Comparison of ENCODE assay signal across 39 cellular contexts in the genomic region with DNA sequence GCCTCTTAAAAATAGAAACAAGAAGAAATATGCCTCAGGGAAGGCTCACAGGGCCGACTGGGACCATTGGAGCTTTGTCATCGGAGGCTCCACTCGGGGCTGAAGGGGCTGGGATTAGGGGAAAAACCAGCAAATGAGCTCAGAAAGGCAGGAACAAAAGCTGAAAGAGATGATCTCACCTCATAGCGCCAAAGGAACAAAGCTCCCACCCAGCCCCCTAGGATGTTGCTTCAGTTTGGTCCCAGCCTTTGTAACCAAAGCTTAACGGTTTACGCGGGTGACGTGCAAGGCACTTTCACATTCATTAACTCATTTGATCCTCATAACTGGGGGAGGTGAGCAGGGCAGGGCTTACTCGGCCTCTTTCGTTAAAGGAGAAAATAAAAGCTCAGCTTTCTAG.
"Had no signal": no experiment of that assay in that cellular context is flagged by ENCODE, and none has a peak within 500 bp of the region (broad histone marks: within the 10 kb centered on the region; RNA-seq: fewer than 3 reads in every experiment).

No MANE protein-coding gene starts in this region.

- H3K36me3 Mint-ChIP-seq: activated naive CD4-positive, alpha-beta T cell treated with anti-CD3 and anti-CD28 coated beads, Interleukin-2, amount 50 U/mL, for 72 hours; T-cell had no signal

- H3K4me2 ChIP-seq: PC-9 had no signal

- H3K4me3 ChIP-seq: cardiac muscle cell, MG63, PC-9 had no signal

- H3K9me3 Mint-ChIP-seq: activated T-cell treated with anti-CD3 and anti-CD28 coated beads, Interleukin-2, amount 50 U/mL, for 4 hours; activated T-helper 1 cell treated with anti-CD3 and anti-CD28 coated beads, Interleukin-12 subunit alpha, Interleukin-12 subunit beta, Interleukin-2, Interleukin-4 antibody, amounts not matched to agents 30 ng/mL and 10 ng/mL and 1 ng/mL, durations not matched to agents 14 hours and 24 hours and 36 hours had no signal

- H3K27ac Mint-ChIP-seq: activated B cell treated with CpG ODN at 0.5 μM for 24 hours; activated CD4-positive, alpha-beta memory T cell treated with anti-CD3 and anti-CD28 coated beads for 36 hours; activated naive CD4-positive, alpha-beta T cell treated with anti-CD3 and anti-CD28 coated beads for 36 hours; activated naive CD4-positive, alpha-beta T cell treated with anti-CD3 and anti-CD28 coated beads, Interleukin-2, amount 50 U/mL, for 72 hours; activated naive CD8-positive, alpha-beta T cell treated with anti-CD3 and anti-CD28 coated beads, Interleukin-2, amount 50 U/mL, for 24 hours; activated T-helper 1 cell treated with anti-CD3 and anti-CD28 coated beads, Interleukin-12 subunit alpha, Interleukin-12 subunit beta, Interleukin-2, Interleukin-4 antibody, amounts not matched to agents 30 ng/mL and 10 ng/mL and 1 ng/mL, durations not matched to agents 14 hours and 24 hours and 36 hours; T-cell; T-helper 17 cell had no signal

- H3K4me1 Mint-ChIP-seq: activated B cell treated with CpG ODN at 0.5 μM for 24 hours; activated naive CD8-positive, alpha-beta T cell treated with anti-CD3 and anti-CD28 coated beads, Interleukin-2, amount 50 U/mL, for 24 hours; central memory CD8-positive, alpha-beta T cell; T-cell; T-helper 17 cell had no signal

- H3K36me3 ChIP-seq: cardiac muscle cell, MG63 had no signal

- H3K27me3 Mint-ChIP-seq: activated CD4-positive, alpha-beta memory T cell treated with anti-CD3 and anti-CD28 coated beads for 36 hours; activated naive CD8-positive, alpha-beta T cell treated with anti-CD3 and anti-CD28 coated beads, Interleukin-2, amount 50 U/mL, for 24 hours had no signal

- FAIRE-seq: RCC 7860 had no signal

- DNase-seq: activated B cell treated with CpG ODN at 0.5 μM for 24 hours; activated CD4-positive, alpha-beta memory T cell treated with anti-CD3 and anti-CD28 coated beads for 36 hours; activated CD4-positive, alpha-beta T cell treated with anti-CD3 and anti-CD28 coated beads for 4 hours; activated CD4-positive, alpha-beta T cell treated with anti-CD3 and anti-CD28 coated beads, Interleukin-2, amount 50 U/mL, for 1 hour; activated CD4-positive, CD25-positive, alpha-beta regulatory T cell treated with anti-CD3 and anti-CD28 coated beads, Interleukin-2, amount 50 U/mL, for 72 hours; activated CD8-positive, alpha-beta memory T cell treated with anti-CD3 and anti-CD28 coated beads, Interleukin-2, amount 50 U/mL, for 4 hours; activated gamma-delta T cell treated with Interleukin-2 at 50 U/mL for 16 hours; activated naive CD4-positive, alpha-beta T cell treated with anti-CD3 and anti-CD28 coated beads for 36 hours; activated naive CD8-positive, alpha-beta T cell treated with anti-CD3 and anti-CD28 coated beads, Interleukin-2, amount 50 U/mL, for 24 hours; activated T-cell treated with anti-CD3 and anti-CD28 coated beads for 4 hours; activated T-cell treated with anti-CD3 and anti-CD28 coated beads, Interleukin-2, amount 50 U/mL, for 4 hours; anterior cingulate cortex; Kasumi-1; KG1; MG63; NCI-H1048; NCI-H1105 treated with DMSO at 0.1 percent for 48 hours; NCI-H1436; NCI-H1694; NCI-H1930; NCI-H2081 treated with DMSO at 0.1 percent for 48 hours; NCI-H2171; NCI-H510A; NCI-H526; NCI-H748 treated with DMSO at 0.1 percent for 48 hours; NK-92 treated with Interleukin-12 subunit alpha and Interleukin-12 subunit beta, amount 100 ng/mL, for 24 hours; PC-9; SIG-M5; T-cell; T-helper 17 cell had no signal

- H3K4me3 Mint-ChIP-seq: activated B cell treated with CpG ODN at 0.5 μM for 24 hours; activated CD4-positive, alpha-beta memory T cell treated with anti-CD3 and anti-CD28 coated beads for 36 hours; activated naive CD4-positive, alpha-beta T cell treated with anti-CD3 and anti-CD28 coated beads for 36 hours; activated naive CD8-positive, alpha-beta T cell treated with anti-CD3 and anti-CD28 coated beads, Interleukin-2, amount 50 U/mL, for 24 hours; activated T-cell treated with anti-CD3 and anti-CD28 coated beads, Interleukin-2, amount 50 U/mL, for 4 hours; activated T-helper 1 cell treated with anti-CD3 and anti-CD28 coated beads, Interleukin-12 subunit alpha, Interleukin-12 subunit beta, Interleukin-2, Interleukin-4 antibody, amounts not matched to agents 30 ng/mL and 10 ng/mL and 1 ng/mL, durations not matched to agents 14 hours and 24 hours and 36 hours; central memory CD8-positive, alpha-beta T cell; T-cell; T-helper 17 cell had no signal

- ATAC-seq: activated naive CD4-positive, alpha-beta T cell treated with anti-CD3 and anti-CD28 coated beads, Interleukin-2, amount 50 U/mL, for 72 hours; activated naive CD8-positive, alpha-beta T cell treated with anti-CD3 and anti-CD28 coated beads, Interleukin-2, amount 50 U/mL, for 24 hours; activated T-cell treated with anti-CD3 and anti-CD28 coated beads, Interleukin-2, amount 50 U/mL, for 4 hours; Right ventricle myocardium inferior; SK-N-SH treated with all-trans-retinoic acid at 6 μM for 48 hours; T-cell; T-helper 17 cell had no signal

- H3K27me3 ChIP-seq: MG63 had no signal

- H3K27ac ChIP-seq: cardiac muscle cell, PC-9, RWPE1, VCaP had no signal

- H2AFZ ChIP-seq: PC-9 had no signal

- H3K9me3 ChIP-seq: MG63 had no signal
